ENCODE assay signal across 15 cellular contexts in genomic region chr11:60776167-60776566, GRCh38. TPM values are rescaled to one million over a fixed set of nuclear protein-coding genes. Genes with fewer than 3 reads are reported as not detected.
"Had no signal": no experiment of that assay in that cellular context is flagged by ENCODE, and none has a peak within 500 bp of the region (broad histone marks: within the 10 kb centered on the region; RNA-seq: fewer than 3 reads in every experiment).

No MANE protein-coding gene starts in this region.

- H3K36me3 ChIP-seq: brain microvascular endothelial cell, colonic mucosa, heart left ventricle, neutrophil had no signal

- H3K27me3 ChIP-seq: brain microvascular endothelial cell, colonic mucosa had no signal

- H3K79me2 ChIP-seq: parathyroid adenoma had no signal

- DNase-seq: activated CD4-positive, alpha-beta T cell treated with anti-CD3 and anti-CD28 coated beads, Interleukin-2, amount 50 U/mL, for 48 hours; colonic mucosa; naive B cell; stimulated activated naive CD8-positive, alpha-beta T cell treated with anti-CD3 and anti-CD28 coated beads, Interleukin-15, amount 100 ng/mL, for 72 hours; trophoblast cell had no signal

- H3K9me3 ChIP-seq: colonic mucosa, mucosa of descending colon, neutrophil had no signal

- H3K4me1 ChIP-seq: colonic mucosa, parathyroid adenoma had no signal

- H3K4me3 ChIP-seq: colonic mucosa, heart left ventricle, mucosa of descending colon had no signal

- H3K27ac ChIP-seq: colonic mucosa, neutrophil, parathyroid adenoma had no signal

- H3K9ac ChIP-seq: parathyroid adenoma had no signal

- FAIRE-seq: frontal cortex had no signal

- H3K4me3 Mint-ChIP-seq: activated naive CD8-positive, alpha-beta T cell treated with anti-CD3 and anti-CD28 coated beads, Interleukin-2, amount 10 ng/mL, durations not matched to agents 7 days and 5 days; activated T-helper 1 cell treated with anti-CD3 and anti-CD28 coated beads, Interleukin-12 subunit alpha, Interleukin-12 subunit beta, Interleukin-2, Interleukin-4 antibody, amounts not matched to agents 30 ng/mL and 10 ng/mL and 1 ng/mL, durations not matched to agents 14 hours and 24 hours and 36 hours had no signal

- H3K27ac Mint-ChIP-seq: activated naive CD8-positive, alpha-beta T cell treated with anti-CD3 and anti-CD28 coated beads, Interleukin-2, amount 10 ng/mL, durations not matched to agents 7 days and 5 days; activated T-helper 1 cell treated with anti-CD3 and anti-CD28 coated beads, Interleukin-12 subunit alpha, Interleukin-12 subunit beta, Interleukin-2, Interleukin-4 antibody, amounts not matched to agents 30 ng/mL and 10 ng/mL and 1 ng/mL, durations not matched to agents 14 hours and 24 hours and 36 hours; stimulated activated naive CD8-positive, alpha-beta T cell treated with anti-CD3 and anti-CD28 coated beads, Interleukin-15, amount 100 ng/mL, for 72 hours had no signal

- H3K36me3 Mint-ChIP-seq: activated naive CD8-positive, alpha-beta T cell treated with anti-CD3 and anti-CD28 coated beads, Interleukin-2, amount 10 ng/mL, durations not matched to agents 7 days and 5 days; naive B cell had no signal

- H3K9me3 Mint-ChIP-seq: activated naive CD8-positive, alpha-beta T cell treated with anti-CD3 and anti-CD28 coated beads, Interleukin-2, amount 10 ng/mL, durations not matched to agents 7 days and 5 days; activated T-helper 1 cell treated with anti-CD3 and anti-CD28 coated beads, Interleukin-12 subunit alpha, Interleukin-12 subunit beta, Interleukin-2, Interleukin-4 antibody, amounts not matched to agents 30 ng/mL and 10 ng/mL and 1 ng/mL, durations not matched to agents 14 hours and 24 hours and 36 hours; naive B cell; stimulated activated naive CD8-positive, alpha-beta T cell treated with anti-CD3 and anti-CD28 coated beads, Interleukin-15, amount 100 ng/mL, for 72 hours had no signal

RNA-seq across cellular contexts. Expression of gene MS4A10, which starts 9.0 kb away (rescaled TPM):
- total RNA-seq: activated naive CD8-positive, alpha-beta T cell treated with anti-CD3 and anti-CD28 coated beads, Interleukin-2, amount 10 ng/mL, durations not matched to agents 7 days and 5 days; activated T-helper 1 cell treated with anti-CD3 and anti-CD28 coated beads, Interleukin-12 subunit alpha, Interleukin-12 subunit beta, Interleukin-2, Interleukin-4 antibody, amounts not matched to agents 30 ng/mL and 10 ng/mL and 1 ng/mL, durations not matched to agents 14 hours and 24 hours and 36 hours; frontal cortex; heart left ventricle; left ventricle myocardium superior; temporal lobe had no signal
- polyA plus RNA-seq: heart left ventricle had no signal

RNA-seq across cellular contexts. Expression of gene MS4A15, which starts 19.5 kb away (rescaled TPM):
- total RNA-seq: activated naive CD8-positive, alpha-beta T cell treated with anti-CD3 and anti-CD28 coated beads, Interleukin-2, amount 10 ng/mL, durations not matched to agents 7 days and 5 days; activated T-helper 1 cell treated with anti-CD3 and anti-CD28 coated beads, Interleukin-12 subunit alpha, Interleukin-12 subunit beta, Interleukin-2, Interleukin-4 antibody, amounts not matched to agents 30 ng/mL and 10 ng/mL and 1 ng/mL, durations not matched to agents 14 hours and 24 hours and 36 hours; frontal cortex; heart left ventricle; left ventricle myocardium superior; temporal lobe had no signal
- polyA plus RNA-seq: heart left ventricle had no signal

RNA-seq across cellular contexts. Expression of gene MS4A18, which starts 51.6 kb away (rescaled TPM):
- total RNA-seq: activated naive CD8-positive, alpha-beta T cell treated with anti-CD3 and anti-CD28 coated beads, Interleukin-2, amount 10 ng/mL, durations not matched to agents 7 days and 5 days; activated T-helper 1 cell treated with anti-CD3 and anti-CD28 coated beads, Interleukin-12 subunit alpha, Interleukin-12 subunit beta, Interleukin-2, Interleukin-4 antibody, amounts not matched to agents 30 ng/mL and 10 ng/mL and 1 ng/mL, durations not matched to agents 14 hours and 24 hours and 36 hours; colonic mucosa; frontal cortex; heart left ventricle; left ventricle myocardium superior; mucosa of descending colon; temporal lobe had no signal
- polyA plus RNA-seq: heart left ventricle had no signal
